Comparison of ENCODE assay signal across 25 cellular contexts in the genomic region with DNA sequence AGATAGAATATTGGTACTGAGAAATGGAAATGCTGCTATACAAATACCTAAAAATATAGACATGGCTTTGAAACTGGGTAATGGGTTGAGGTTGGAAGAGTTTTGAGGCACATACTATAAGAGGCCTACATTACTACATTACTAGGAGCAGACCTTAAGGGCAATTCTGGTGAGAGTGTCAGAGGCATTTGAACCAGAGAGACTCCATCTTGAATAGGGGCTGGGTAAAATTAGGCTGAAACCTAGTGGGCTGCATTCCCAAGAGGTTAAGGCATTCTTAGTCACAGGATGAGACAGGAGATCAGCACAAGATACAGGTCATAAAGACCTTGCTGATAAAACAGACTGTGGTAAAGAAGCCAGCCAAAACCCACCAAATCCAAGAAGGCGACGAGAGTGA.
"Had no signal": no experiment of that assay in that cellular context is flagged by ENCODE, and none has a peak within 500 bp of the region (broad histone marks: within the 10 kb centered on the region; RNA-seq: fewer than 3 reads in every experiment).

No MANE protein-coding gene starts in this region.

- ATAC-seq: gastrocnemius medialis; heart right ventricle; left cardiac atrium; left lung; left ventricle myocardium superior; lower lobe of right lung; mucosa of descending colon; naive thymus-derived CD8-positive, alpha-beta T cell had no signal

- H3K9me3 ChIP-seq: esophagus squamous epithelium, gastrocnemius medialis, lower lobe of right lung, mucosa of descending colon had no signal

- H3K4me1 Mint-ChIP-seq: mesothelial cell of epicardium; naive B cell; naive thymus-derived CD8-positive, alpha-beta T cell had no signal

- H3K4me1 ChIP-seq: esophagus squamous epithelium, gastrocnemius medialis, heart right ventricle, left lung had no signal

- H3K27ac ChIP-seq: coronary artery, esophagus squamous epithelium, gastrocnemius medialis, heart right ventricle, left lung, lower lobe of right lung had no signal

- H3K4me3 Mint-ChIP-seq: mesothelial cell of epicardium; naive B cell; naive thymus-derived CD8-positive, alpha-beta T cell had no signal

- H3K4me3 ChIP-seq: coronary artery, dorsolateral prefrontal cortex, esophagus squamous epithelium, gastrocnemius medialis, heart right ventricle, left lung, lower lobe of right lung, mucosa of descending colon had no signal

- H3K27ac Mint-ChIP-seq: mesothelial cell of epicardium; naive B cell; naive thymus-derived CD8-positive, alpha-beta T cell had no signal

- H3K36me3 ChIP-seq: esophagus squamous epithelium, gastrocnemius medialis, heart right ventricle, left lung, lower lobe of right lung had no signal

- FAIRE-seq: colon, endothelial cell of umbilical vein, keratinocyte had no signal

- DNase-seq: dermis blood vessel endothelial cell; dorsolateral prefrontal cortex; effector CD4-positive, alpha-beta T cell; effector memory CD4-positive, alpha-beta T cell; esophagus squamous epithelium; foreskin fibroblast; foreskin melanocyte; gastrocnemius medialis; glutamatergic neuron; head of caudate nucleus; heart right ventricle; hippocampal formation; left cardiac atrium; left lung; left ventricle myocardium superior; lower lobe of right lung; mesenchymal stem cell; mucosa of descending colon; naive B cell; naive thymus-derived CD8-positive, alpha-beta T cell had no signal

- H3K27me3 ChIP-seq: dorsolateral prefrontal cortex, esophagus squamous epithelium, gastrocnemius medialis, heart right ventricle, left lung had no signal
